Comparison of ENCODE assay signal across 9 cellular contexts in the genomic region with DNA sequence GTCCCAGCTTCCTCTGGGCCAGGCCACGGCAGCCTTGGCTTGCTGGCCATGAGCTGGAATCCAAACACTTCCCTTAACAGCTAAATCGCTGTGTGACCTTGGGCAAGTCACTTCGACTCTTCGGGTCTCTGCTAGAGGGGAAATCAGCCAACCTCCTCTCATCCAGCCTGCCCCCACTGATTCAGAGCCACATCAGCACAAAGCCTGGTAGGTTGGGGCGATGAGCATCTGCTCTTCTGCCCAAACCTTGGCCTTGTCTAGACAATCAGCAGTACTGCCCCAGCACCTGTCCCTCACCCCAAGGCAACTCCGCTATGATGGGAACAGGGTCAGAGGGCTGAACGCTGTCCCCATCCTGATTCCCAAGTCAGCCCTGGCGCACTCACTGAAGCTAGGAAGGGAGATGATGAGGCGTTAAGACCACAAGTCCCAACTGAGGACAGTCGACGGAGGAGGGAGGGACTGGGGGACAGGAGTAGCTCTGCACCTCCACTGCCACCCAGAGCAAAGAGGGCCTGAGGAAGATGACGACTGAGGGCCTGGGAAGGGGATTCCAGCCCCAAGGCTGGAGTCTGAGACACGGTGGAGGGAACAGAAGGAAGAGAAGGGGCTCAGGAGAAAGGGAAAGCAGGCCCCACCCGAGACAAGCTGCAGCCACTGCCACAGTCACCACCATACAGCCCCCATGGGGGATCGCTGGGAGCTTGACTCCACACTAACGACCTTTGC. TPM values are rescaled to one million over a fixed set of nuclear protein-coding genes. Genes with fewer than 3 reads are reported as not detected.
A peak's percentile ranks its signal among the peaks of the same experiment; 100 is the strongest.
DNase-seq lines count a peak whose midpoint lies in the region; ATAC-seq, FAIRE-seq and TF ChIP-seq lines count a peak whose summit lies in the region.
"Had no signal": no experiment of that assay in that cellular context is flagged by ENCODE, and none has a peak within 500 bp of the region (broad histone marks: within the 10 kb centered on the region; RNA-seq: fewer than 3 reads in every experiment).

No MANE protein-coding gene starts in this region.

- FAIRE-seq in pancreas (lab: Jason Lieb, UNC): no peak

- H3K9ac ChIP-seq in ES-I3 (ENCODE audit: low read depth, low read length): peak overlapping the region; percentile 80

- ATAC-seq in pancreas: no peak
- no peak for ATAC-seq in GM21423 (IDR thresholded peaks at IDR 0.05; ENCODE audit: unreplicated experiment)
- no peak for ATAC-seq in HG03025 (IDR thresholded peaks at IDR 0.05; ENCODE audit: low FRiP score, unreplicated experiment)

- CTCF ChIA-PET in OCI-LY7 (lab: Charles Lee; ENCODE audit: unreplicated experiment): interaction anchor here (0.6 kb wide), 1 partner anchor 652 kb away, joined by 4 read pairs; no protein-coding TSS in a partner anchor

- DNase-seq in OCI-LY7 (ENCODE audit: low spot score) (peak; percentile 36), epithelial cell of esophagus (ENCODE audit: low read depth) (no peak), pancreas (peak in 3 of 6 donors; percentile 44 to 50 (median 47)), NCI-H526 treated with DMSO at 0.1 percent for 48 hours (lab: John Stamatoyannopoulos, UW) (no peak), SIG-M5 treated with dmso at 0.1 percent for 504 hours (lab: John Stamatoyannopoulos, UW; ENCODE audit: unreplicated experiment) (no peak)

- WGBS in pancreas, 2 donors: 12 to 14% methylated on average over 16 of the region's 16 CpGs

- intact Hi-C loops in OCI-LY7 (cut with micrococcal nuclease; ENCODE audit: unreplicated experiment): loop anchor here (2.0 to 5.0 kb wide), 2 partner anchors 198 to 293 kb away; a partner anchor contains a TSS
- intact Hi-C loops in pancreas (cut with DNase I): no loop called here

- peak overlapping the region; percentile 100 for H3K4me2 ChIP-seq in OCI-LY7 (ENCODE audit: low read length)

- peaks cover 78% of the 10 kb centered on the region for H3K79me2 ChIP-seq in OCI-LY7 (ENCODE audit: insufficient read depth, low read depth, low read length)

- H3K9me3 ChIP-seq in ES-I3 (ENCODE audit: control insufficient read depth, insufficient read depth, low read length): no peaks in the 10 kb centered on the region
- no peaks in the 10 kb centered on the region for H3K9me3 ChIP-seq in OCI-LY7 (ENCODE audit: low read length)
- no peaks in the 10 kb centered on the region for H3K9me3 ChIP-seq in pancreas

- POLR2A ChIA-PET in OCI-LY7 (lab: Charles Lee): no interaction called here

- H3K36me3 ChIP-seq in ES-I3 (ENCODE audit: insufficient read depth, low read length): no peaks in the 10 kb centered on the region
- H3K36me3 ChIP-seq in OCI-LY7 (ENCODE audit: insufficient read depth, low read length): peaks cover 40% of the 10 kb centered on the region
- H3K36me3 ChIP-seq in pancreas: no peaks in the 10 kb centered on the region

- peak overlapping the region; percentile 65 for H3K27ac ChIP-seq in OCI-LY7 (ENCODE audit: low read depth, low read length, poor library complexity, severe bottlenecking)
- H3K27ac ChIP-seq in pancreas: peak overlapping the region; percentile 74 to 92 (median 86)

- H2AFZ ChIP-seq in OCI-LY7 (ENCODE audit: low read length): no peak overlapping the region

- no peaks in the 10 kb centered on the region for H3K9me2 ChIP-seq in OCI-LY7 (ENCODE audit: insufficient read depth, low read length)

- H4K20me1 ChIP-seq in OCI-LY7 (ENCODE audit: insufficient read depth, low read length): peaks cover 9% of the 10 kb centered on the region

- H3K4me1 ChIP-seq in ES-I3 (ENCODE audit: insufficient read depth, low read length): peaks cover 26% of the 10 kb centered on the region; the same call in 1 of the 2 replicates
- peaks cover 35% of the 10 kb centered on the region for H3K4me1 ChIP-seq in OCI-LY7 (ENCODE audit: insufficient read depth, low read length, poor library complexity, severe bottlenecking)
- H3K4me1 ChIP-seq in pancreas: peaks cover 17 to 34% (median 23%) of the 10 kb centered on the region in 3 donors

- TF ChIP-seq CTCF in OCI-LY7 (conservative IDR thresholded peaks at IDR 0.05; ENCODE audit: low read length): no peak
- TF ChIP-seq CTCF in epithelial cell of esophagus (IDR thresholded peaks at IDR 0.05; ENCODE audit: insufficient read depth, low read depth, low read length, missing control alignments): no peak
- TF ChIP-seq CTCF in pancreas (IDR thresholded peaks at IDR 0.05): no peak

- no peaks in the 10 kb centered on the region for H3K27me3 ChIP-seq in pancreas

- TSS peak; percentile 82 for BruUV-seq in OCI-LY7 (replicated peaks; lab: Mats Ljungman, UMichigan)

- H3K4me3 ChIP-seq in OCI-LY7 (ENCODE audit: low read depth, low read length, poor library complexity, severe bottlenecking): peak overlapping the region; percentile 100
- peak overlapping the region; percentile 90 for H3K4me3 ChIP-seq in epithelial cell of esophagus (ENCODE audit: low read length)
- H3K4me3 ChIP-seq in pancreas: peak overlapping the region; percentile 72 to 99 (median 89)

RNA-seq across cellular contexts. Expression of a gene that starts 1.3 kb away (rescaled TPM):
- total RNA-seq in OCI-LY7 (2014; rRNA removed; shearing (Covaris generic)): 85.2 and 96.3 TPM in 2 replicates
- total RNA-seq in OCI-LY7 (2022): 122 and 132 TPM in 2 replicates
- total RNA-seq in pancreas: 10 to 100 TPM; 47.7 to 85.5 (median 62.3) TPM
- polyA plus RNA-seq in pancreas: 100 to 1,000 TPM in 1 of 2 donors, 10 to 100 TPM in 1; 66.8 to 201 TPM

RNA-seq across cellular contexts. Expression of a gene that starts 39.2 kb away (rescaled TPM):
- not detected in 2 replicates for total RNA-seq in OCI-LY7 (2014; rRNA removed; shearing (Covaris generic))
- not detected in 2 replicates for total RNA-seq in OCI-LY7 (2022)
- under 1 TPM; 0.19 to 0.76 (median 0.54) TPM for total RNA-seq in pancreas
- polyA plus RNA-seq in pancreas: 1 to 10 TPM; 1.6 to 4.6 TPM
- total RNA-seq: renal cortical epithelial cell had no signal
